Comparison of ENCODE assay signal across 12 cellular contexts in the genomic region with DNA sequence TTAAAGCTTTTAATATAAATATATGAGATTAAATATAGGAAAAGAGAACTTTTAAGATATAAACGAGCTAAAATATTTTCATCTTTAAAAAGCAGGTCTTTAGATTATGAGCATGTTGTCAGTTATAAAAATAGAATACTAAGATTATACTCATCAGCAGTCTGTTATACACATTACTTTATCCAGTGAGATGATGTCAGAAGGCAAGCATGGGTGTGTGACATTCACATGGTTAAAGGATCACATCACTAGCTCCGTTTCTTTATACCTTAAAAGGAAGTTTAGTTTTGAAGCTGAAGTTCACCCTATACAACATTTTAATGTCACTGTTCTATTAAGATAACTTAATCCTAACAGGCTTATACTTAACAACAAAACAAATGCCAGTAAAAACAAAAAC. TPM values are rescaled to one million over a fixed set of nuclear protein-coding genes. Genes with fewer than 3 reads are reported as not detected.
DNase-seq lines count a peak whose midpoint lies in the region; ATAC-seq, FAIRE-seq and TF ChIP-seq lines count a peak whose summit lies in the region.
"Had no signal": no experiment of that assay in that cellular context is flagged by ENCODE, and none has a peak within 500 bp of the region (broad histone marks: within the 10 kb centered on the region; RNA-seq: fewer than 3 reads in every experiment).

No MANE protein-coding gene starts in this region.

- ATAC-seq in pancreas = peak in 1 of 4 donors; percentile 33
- no peak for ATAC-seq in stimulated activated effector memory CD8-positive, alpha-beta T cell treated with anti-CD3 and anti-CD28 coated beads, Interleukin-12 subunit alpha, Interleukin-12 subunit beta, amount 100 ng/mL, for 72 hours
- ATAC-seq in GM18868 (IDR thresholded peaks at IDR 0.05; ENCODE audit: unreplicated experiment) = no peak
- ATAC-seq: activated CD4-positive, CD25-positive, alpha-beta regulatory T cell treated with anti-CD3 and anti-CD28 coated beads, Interleukin-2, amount 50 U/mL, for 24 hours had no signal

- H3K4me3 ChIP-seq in fibroblast of villous mesenchyme (ENCODE audit: low read depth, low read length) (no peak overlapping the region), pancreas (no peak overlapping the region)

- WGBS in pancreas, 2 donors = 64 to 78% methylated on average over 2 of the region's 2 CpGs

- H3K36me3 ChIP-seq in pancreas = peaks cover 0 to 3% (median 0%) of the 10 kb centered on the region in 3 donors

- no peak overlapping the region for H3K4me3 Mint-ChIP-seq in stimulated activated effector memory CD8-positive, alpha-beta T cell treated with anti-CD3 and anti-CD28 coated beads, Interleukin-12 subunit alpha, Interleukin-12 subunit beta, amount 100 ng/mL, for 72 hours

- peaks cover 44% of the 10 kb centered on the region for H3K36me3 Mint-ChIP-seq in stimulated activated effector memory CD8-positive, alpha-beta T cell treated with anti-CD3 and anti-CD28 coated beads, Interleukin-12 subunit alpha, Interleukin-12 subunit beta, amount 100 ng/mL, for 72 hours

- peak; percentile 86 for FAIRE-seq in pancreas (lab: Jason Lieb, UNC)

- H3K9me3 Mint-ChIP-seq in stimulated activated effector memory CD8-positive, alpha-beta T cell treated with anti-CD3 and anti-CD28 coated beads, Interleukin-12 subunit alpha, Interleukin-12 subunit beta, amount 100 ng/mL, for 72 hours = peaks cover 6% of the 10 kb centered on the region

- peaks cover 0 to 9% (median 9%) of the 10 kb centered on the region in 3 donors for H3K4me1 ChIP-seq in pancreas

- H3K27me3 ChIP-seq in pancreas = no peaks in the 10 kb centered on the region

- peaks cover 32% of the 10 kb centered on the region for H3K4me1 Mint-ChIP-seq in stimulated activated effector memory CD8-positive, alpha-beta T cell treated with anti-CD3 and anti-CD28 coated beads, Interleukin-12 subunit alpha, Interleukin-12 subunit beta, amount 100 ng/mL, for 72 hours

- in situ Hi-C loops in SK-MEL-5 (cut with HindIII; ENCODE audit: low pct_unique_long_range_greater_than_20kb, low sequenced_read_pairs) = no loop called here

- TF ChIP-seq CTCF in fibroblast of villous mesenchyme (IDR thresholded peaks at IDR 0.05; ENCODE audit: insufficient read depth, low read depth, low read length) (no peak), pancreas (IDR thresholded peaks at IDR 0.05) (no peak)

- H3K9me3 ChIP-seq in pancreas = no peaks in the 10 kb centered on the region

- H3K27ac Mint-ChIP-seq in stimulated activated effector memory CD8-positive, alpha-beta T cell treated with anti-CD3 and anti-CD28 coated beads, Interleukin-12 subunit alpha, Interleukin-12 subunit beta, amount 100 ng/mL, for 72 hours = no peak overlapping the region

- intact Hi-C loops in pancreas (cut with DNase I) = no loop called here

- no peak overlapping the region for H3K27ac ChIP-seq in pancreas
- H3K27ac ChIP-seq: C4-2B, RWPE1 had no signal

- DNase-seq in AG08396 (ENCODE audit: low spot score) (peak; percentile 39), SK-MEL-5 (ENCODE audit: low read depth, low spot score) (peak; percentile 55), fibroblast of villous mesenchyme (ENCODE audit: low read depth) (peak; percentile 71), pancreas (no peak), NCI-H1092 treated with DMSO at 0.1 percent for 48 hours (lab: John Stamatoyannopoulos, UW) (no peak)
- no peak for DNase-seq in stimulated activated effector memory CD8-positive, alpha-beta T cell treated with anti-CD3 and anti-CD28 coated beads, Interleukin-12 subunit alpha, Interleukin-12 subunit beta, amount 100 ng/mL, for 72 hours (ENCODE audit: low spot score in 2 of 2)
- no peak for DNase-seq in stimulated activated CD4-positive, alpha-beta T cell treated with anti-CD3 and anti-CD28 coated beads, Interleukin-4, amount 100 ng/mL, for 24 hours
- DNase-seq: stimulated activated CD8-positive, alpha-beta memory T cell treated with anti-CD3 and anti-CD28 coated beads, Interleukin-4, amount 100 ng/mL, for 48 hours had no signal

RNA-seq across cellular contexts. Expression of a gene that starts 59.7 kb away (rescaled TPM):
- 32.7 and 39.4 TPM in 2 replicates for total RNA-seq in SK-MEL-5 (2014; rRNA removed; shearing (Covaris generic))
- 7.4 and 11.9 TPM in 2 replicates for polyA plus RNA-seq in SK-MEL-5 (2015; cell fraction: cytosol; rRNA removed)
- polyA plus RNA-seq in SK-MEL-5 (2015; cell fraction: nucleus; rRNA removed) = 65.9 and 73.0 TPM in 2 replicates
- total RNA-seq in fibroblast of villous mesenchyme (47.4 and 50.1 TPM in 2 replicates), pancreas (10 to 100 TPM; 13.1 to 23.0 (median 15.3) TPM)
- 1 to 10 TPM; 4.2 to 6.9 TPM for polyA plus RNA-seq in pancreas

Comparison
In these comparisons a context has a peak if more than half of its experiments do, and no peak if none do; other contexts are left out.
1. DNase-seq: peak in AG08396 (single experiment), SK-MEL-5 (single experiment) and fibroblast of villous mesenchyme (single experiment); none in pancreas (0 of 6), NCI-H1092 treated with DMSO at 0.1 percent for 48 hours (single experiment), stimulated activated effector memory CD8-positive, alpha-beta T cell treated with anti-CD3 and anti-CD28 coated beads, Interleukin-12 subunit alpha, Interleukin-12 subunit beta, amount 100 ng/mL, for 72 hours (0 of 2) and stimulated activated CD4-positive, alpha-beta T cell treated with anti-CD3 and anti-CD28 coated beads, Interleukin-4, amount 100 ng/mL, for 24 hours (single experiment).